In the genomic region with DNA sequence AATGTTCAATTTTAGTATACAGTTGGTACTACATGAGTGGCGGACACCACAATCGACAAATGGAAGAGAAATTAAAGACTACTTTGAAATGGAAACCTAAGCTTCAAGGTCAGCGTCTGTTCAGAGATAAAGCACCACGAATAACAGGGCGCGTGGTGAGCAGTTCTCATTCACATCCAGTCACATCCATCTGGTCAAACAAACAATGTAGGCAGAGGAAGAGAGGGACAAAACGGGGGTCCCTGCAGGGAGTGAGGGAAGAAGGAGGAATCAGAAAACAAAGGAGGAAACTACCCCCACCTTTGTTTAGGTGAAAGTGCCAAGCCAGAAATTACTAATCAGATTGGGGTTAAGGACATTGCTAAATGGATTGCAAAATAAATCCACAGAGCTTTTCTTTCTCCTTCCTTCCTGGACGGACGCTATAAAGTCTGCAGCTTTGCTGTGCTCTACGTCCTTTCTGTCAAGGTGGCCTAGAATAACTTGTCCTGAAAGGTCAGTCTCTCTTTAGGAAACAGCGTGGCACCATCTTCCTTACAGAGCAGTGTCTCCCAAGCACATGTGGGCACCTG, we compare ENCODE assay signal across 1 cellular context.
TF ChIP-seq lines count a peak whose summit lies in the region.

No MANE protein-coding gene starts in this region.

TF ChIP-seq in H1, 55 proteins besides CTCF, POLR2A, EP300 and RAD21:
- TF ChIP-seq BACH1 (IDR thresholded peaks at IDR 0.05; ENCODE audit: low read length) (no peak), MAX (IDR thresholded peaks at IDR 0.05) (no peak), ATF2 (IDR thresholded peaks at IDR 0.05; ENCODE audit: low read length) (no peak), CHD7 (IDR thresholded peaks at IDR 0.05; ENCODE audit: insufficient replicate concordance, low read length) (no peak)
- TF ChIP-seq, protein P1, sequence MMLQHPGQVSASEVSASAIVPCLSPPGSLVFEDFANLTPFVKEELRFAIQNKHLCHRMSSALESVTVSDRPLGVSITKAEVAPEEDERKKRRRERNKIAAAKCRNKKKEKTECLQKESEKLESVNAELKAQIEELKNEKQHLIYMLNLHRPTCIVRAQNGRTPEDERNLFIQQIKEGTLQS (IDR thresholded peaks at IDR 0.05; ENCODE audit: insufficient read depth, low read depth, low read length): no peak
